ENCODE assay signal across 15 cellular contexts in the genomic region with DNA sequence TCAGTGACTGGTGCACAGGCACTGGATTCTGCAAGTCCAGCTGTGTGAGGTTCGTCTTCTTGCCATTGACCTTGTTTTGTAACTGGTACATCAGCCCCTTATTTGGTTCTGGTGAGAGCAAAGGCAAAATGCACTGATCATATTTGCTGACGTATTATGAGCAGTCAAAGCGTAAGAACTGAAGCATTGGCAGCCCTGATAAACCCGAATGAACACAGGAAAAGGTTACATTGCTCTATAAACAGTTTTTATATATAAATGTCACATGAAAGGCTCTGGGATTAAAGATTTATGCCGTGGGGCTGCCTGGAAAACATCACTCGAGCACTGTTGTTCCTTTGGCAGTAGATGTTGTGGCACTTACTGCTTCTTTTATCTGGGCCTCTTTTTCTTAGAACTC.
DNase-seq lines count a peak whose midpoint lies in the region; ATAC-seq and TF ChIP-seq lines count a peak whose summit lies in the region.
"Had no signal": no experiment of that assay in that cellular context is flagged by ENCODE, and none has a peak within 500 bp of the region (broad histone marks: within the 10 kb centered on the region; RNA-seq: fewer than 3 reads in every experiment).

No MANE protein-coding gene starts in this region.

- H3K4me3 Mint-ChIP-seq in mesothelial cell of epicardium, result no peak overlapping the region
- no peak overlapping the region for H3K4me3 Mint-ChIP-seq in T-helper 2 cell treated with Interferon-gamma antibody and Interleukin-4, amounts not matched to agents 5 μg/mL and 100 μg/mL, for 36 hours
- H3K4me3 Mint-ChIP-seq: activated naive CD4-positive, alpha-beta T cell treated with anti-CD3 and anti-CD28 coated beads, Interleukin-2, amount 10 ng/mL, durations not matched to agents 7 days and 5 days; H9; stimulated activated effector memory CD8-positive, alpha-beta T cell treated with anti-CD3 and anti-CD28 coated beads, Interleukin-12 subunit alpha, Interleukin-12 subunit beta, amount 100 ng/mL, for 72 hours had no signal

- H3K27ac ChIP-seq in stomach smooth muscle (ENCODE audit: low read length), result peak overlapping the region; percentile 73

- TF ChIP-seq CTCF in fibroblast of pulmonary artery (IDR thresholded peaks at IDR 0.05; ENCODE audit: low read length, missing control alignments), result no peak
- TF ChIP-seq CTCF in mesothelial cell of epicardium (IDR thresholded peaks at IDR 0.05; ENCODE audit: unreplicated experiment), result no peak

- H3K36me3 Mint-ChIP-seq in mesothelial cell of epicardium, result peaks cover 2% of the 10 kb centered on the region
- H3K36me3 Mint-ChIP-seq in T-helper 2 cell treated with Interferon-gamma antibody and Interleukin-4, amounts not matched to agents 5 μg/mL and 100 μg/mL, for 36 hours (ENCODE audit: low read depth), result no peaks in the 10 kb centered on the region
- H3K36me3 Mint-ChIP-seq: activated naive CD4-positive, alpha-beta T cell treated with anti-CD3 and anti-CD28 coated beads, Interleukin-2, amount 10 ng/mL, durations not matched to agents 7 days and 5 days; stimulated activated effector memory CD8-positive, alpha-beta T cell treated with anti-CD3 and anti-CD28 coated beads, Interleukin-12 subunit alpha, Interleukin-12 subunit beta, amount 100 ng/mL, for 72 hours had no signal

- peaks cover 11% of the 10 kb centered on the region for H3K9me3 Mint-ChIP-seq in mesothelial cell of epicardium
- H3K9me3 Mint-ChIP-seq in T-helper 2 cell treated with Interferon-gamma antibody and Interleukin-4, amounts not matched to agents 5 μg/mL and 100 μg/mL, for 36 hours, result no peaks in the 10 kb centered on the region
- H3K9me3 Mint-ChIP-seq: H9; stimulated activated effector memory CD8-positive, alpha-beta T cell treated with anti-CD3 and anti-CD28 coated beads, Interleukin-12 subunit alpha, Interleukin-12 subunit beta, amount 100 ng/mL, for 72 hours had no signal

- peaks cover 14% of the 10 kb centered on the region for H3K4me1 ChIP-seq in stomach smooth muscle (ENCODE audit: control insufficient read depth, insufficient read depth, low read length)

- ATAC-seq in GM21423 (IDR thresholded peaks at IDR 0.05; ENCODE audit: unreplicated experiment) (no peak), sciatic nerve (no peak)
- ATAC-seq: stimulated activated effector memory CD8-positive, alpha-beta T cell treated with anti-CD3 and anti-CD28 coated beads, Interleukin-12 subunit alpha, Interleukin-12 subunit beta, amount 100 ng/mL, for 72 hours had no signal

- H3K9me3 ChIP-seq in stomach smooth muscle (ENCODE audit: control insufficient read depth in 2 of 2, low read length in 2 of 2), result no peaks in the 10 kb centered on the region

- peak overlapping the region; percentile 98 for H3K27ac Mint-ChIP-seq in mesothelial cell of epicardium
- no peak overlapping the region for H3K27ac Mint-ChIP-seq in T-helper 2 cell treated with Interferon-gamma antibody and Interleukin-4, amounts not matched to agents 5 μg/mL and 100 μg/mL, for 36 hours
- H3K27ac Mint-ChIP-seq: activated naive CD4-positive, alpha-beta T cell treated with anti-CD3 and anti-CD28 coated beads, Interleukin-2, amount 10 ng/mL, durations not matched to agents 7 days and 5 days; H9; stimulated activated effector memory CD8-positive, alpha-beta T cell treated with anti-CD3 and anti-CD28 coated beads, Interleukin-12 subunit alpha, Interleukin-12 subunit beta, amount 100 ng/mL, for 72 hours had no signal

- DNase-seq in M059J (ENCODE audit: low read depth), result peak; percentile 39
- peak; percentile 24 for DNase-seq in fibroblast of pulmonary artery (ENCODE audit: low read depth)
- DNase-seq in mesothelial cell of epicardium (ENCODE audit: low spot score in 2 of 2, unreplicated experiment in 2 of 2), result peak in 1 of 2 experiments; percentile 53
- no peak for DNase-seq in sciatic nerve (ENCODE audit: low spot score)
- DNase-seq in T-helper 2 cell treated with Interferon-gamma antibody and Interleukin-4, amounts not matched to agents 5 μg/mL and 100 μg/mL, for 36 hours (ENCODE audit: low spot score), result no peak
- DNase-seq: activated CD4-positive, alpha-beta T cell treated with anti-CD3 and anti-CD28 coated beads, Interleukin-2, amount 50 U/mL, for 4 hours; activated naive CD4-positive, alpha-beta T cell treated with anti-CD3 and anti-CD28 coated beads, Interleukin-2, amount 10 ng/mL, durations not matched to agents 7 days and 5 days; H9; head of caudate nucleus; NCI-H1694 treated with DMSO at 0.1 percent for 48 hours; NCI-H446 treated with DMSO at 0.1 percent for 48 hours; T-helper 1 cell had no signal

- H3K4me3 ChIP-seq in fibroblast of pulmonary artery (replicated peaks; ENCODE audit: low read depth, low read length) (no peak overlapping the region), stomach smooth muscle (ENCODE audit: low read length in 2 of 2) (no peak overlapping the region)

- H3K27me3 ChIP-seq in stomach smooth muscle (ENCODE audit: control insufficient read depth in 1 of 2, insufficient read depth in 2 of 2, low read length in 2 of 2), result no peaks in the 10 kb centered on the region

- intact Hi-C loops in sciatic nerve (cut with DNase I), result no loop called here

- H3K27me3 Mint-ChIP-seq in mesothelial cell of epicardium (ENCODE audit: low read depth), result no peaks in the 10 kb centered on the region
- peaks cover 10% of the 10 kb centered on the region for H3K27me3 Mint-ChIP-seq in T-helper 2 cell treated with Interferon-gamma antibody and Interleukin-4, amounts not matched to agents 5 μg/mL and 100 μg/mL, for 36 hours (ENCODE audit: low read depth)

- peaks cover 39% of the 10 kb centered on the region for H3K4me1 Mint-ChIP-seq in mesothelial cell of epicardium
- no peaks in the 10 kb centered on the region for H3K4me1 Mint-ChIP-seq in T-helper 2 cell treated with Interferon-gamma antibody and Interleukin-4, amounts not matched to agents 5 μg/mL and 100 μg/mL, for 36 hours (ENCODE audit: low read depth)
- H3K4me1 Mint-ChIP-seq: activated naive CD4-positive, alpha-beta T cell treated with anti-CD3 and anti-CD28 coated beads, Interleukin-2, amount 10 ng/mL, durations not matched to agents 7 days and 5 days; H9; stimulated activated effector memory CD8-positive, alpha-beta T cell treated with anti-CD3 and anti-CD28 coated beads, Interleukin-12 subunit alpha, Interleukin-12 subunit beta, amount 100 ng/mL, for 72 hours had no signal

- peak overlapping the region in 1 of 2 donors; percentile 37 for H3K9ac ChIP-seq in stomach smooth muscle (ENCODE audit: low read length in 2 of 2)

- H3K36me3 ChIP-seq in stomach smooth muscle (ENCODE audit: control insufficient read depth in 2 of 2, insufficient read depth in 2 of 2, low read length in 2 of 2), result no peaks in the 10 kb centered on the region

Comparison
In these comparisons a context has a peak if more than half of its experiments do, and no peak if none do; other contexts are left out.
1. DNase-seq: peak in M059J (single experiment) and fibroblast of pulmonary artery (single experiment); none in sciatic nerve (single experiment) and T-helper 2 cell treated with Interferon-gamma antibody and Interleukin-4, amounts not matched to agents 5 μg/mL and 100 μg/mL, for 36 hours (single experiment).